In genomic region chr5:143229896-143230675, GRCh38 we compare ENCODE assay signal across 9 cellular contexts.
DNase-seq lines count a peak whose midpoint lies in the region; ATAC-seq and TF ChIP-seq lines count a peak whose summit lies in the region.
"Had no signal": no experiment of that assay in that cellular context is flagged by ENCODE, and none has a peak within 500 bp of the region (broad histone marks: within the 10 kb centered on the region; RNA-seq: fewer than 3 reads in every experiment).

No MANE protein-coding gene starts in this region.

- H3K4me3 ChIP-seq in left ventricle myocardium inferior = no peak overlapping the region
- no peak overlapping the region for H3K4me3 ChIP-seq in endodermal cell (ENCODE audit: low read length)
- H3K4me3 ChIP-seq in retinal pigment epithelial cell (ENCODE audit: low read length) = peak overlapping the region; percentile 20
- no peak overlapping the region for H3K4me3 ChIP-seq in breast epithelium
- H3K4me3 ChIP-seq: cardiac muscle cell had no signal

- H3K4me3 Mint-ChIP-seq in endodermal cell = no peak overlapping the region

- H3K36me3 ChIP-seq in left ventricle myocardium inferior (peaks cover under 1% of the 10 kb centered on the region), endodermal cell (ENCODE audit: control insufficient read depth, insufficient read depth, low read length) (no peaks in the 10 kb centered on the region), breast epithelium (no peaks in the 10 kb centered on the region)
- H3K36me3 ChIP-seq: cardiac muscle cell had no signal

- H3K4me1 Mint-ChIP-seq in endodermal cell = peaks cover 16% of the 10 kb centered on the region

- WGBS in endodermal cell (ENCODE audit: insufficient coverage in 1 of 2, insufficient read length in 1 of 2), 2 experiments = 75% methylated on average over 8 to 10 of the region's 10 CpGs

- H3K27me3 Mint-ChIP-seq in endodermal cell (ENCODE audit: insufficient read depth) = peaks cover 3% of the 10 kb centered on the region

- H3K27ac Mint-ChIP-seq in endodermal cell = no peak overlapping the region

- H3K27me3 ChIP-seq in left ventricle myocardium inferior (ENCODE audit: low read depth) (no peaks in the 10 kb centered on the region), endodermal cell (ENCODE audit: control insufficient read depth, insufficient read depth, low read length, poor library complexity, severe bottlenecking) (no peaks in the 10 kb centered on the region), breast epithelium (no peaks in the 10 kb centered on the region)
- H3K27me3 ChIP-seq: cardiac muscle cell had no signal

- no peaks in the 10 kb centered on the region for H3K9me3 Mint-ChIP-seq in endodermal cell

- TF ChIP-seq CTCF in left ventricle myocardium inferior (IDR thresholded peaks at IDR 0.05; ENCODE audit: borderline replicate concordance) (no peak), endodermal cell (conservative IDR thresholded peaks at IDR 0.05) (no peak), retinal pigment epithelial cell (conservative IDR thresholded peaks at IDR 0.05; ENCODE audit: low read depth, low read length) (no peak), breast epithelium (IDR thresholded peaks at IDR 0.05) (no peak)

- intact Hi-C loops in Right ventricle myocardium superior (cut with DNase I) = no loop called here
- intact Hi-C loops in left ventricle myocardium inferior (cut with micrococcal nuclease) = no loop called here
- intact Hi-C loops in breast epithelium (cut with DNase I; ENCODE audit: low total_unique reads) = no loop called here

- H3K27ac ChIP-seq in left ventricle myocardium inferior (replicated peaks) (no peak overlapping the region), endodermal cell (ENCODE audit: low read depth, low read length) (no peak overlapping the region), breast epithelium (peak overlapping the region in 1 of 2 donors; percentile 50)
- H3K27ac ChIP-seq: cardiac muscle cell had no signal

- H3K4me1 ChIP-seq in left ventricle myocardium inferior = peaks cover 22% of the 10 kb centered on the region
- H3K4me1 ChIP-seq in endodermal cell (ENCODE audit: control insufficient read depth, insufficient read depth, low read length) = peaks cover 4% of the 10 kb centered on the region
- H3K4me1 ChIP-seq in breast epithelium = no peaks in the 10 kb centered on the region

- H3K9ac ChIP-seq in endodermal cell (ENCODE audit: extremely low read depth, low read length, poor library complexity, severe bottlenecking) = no peak overlapping the region

- ATAC-seq in Right ventricle myocardium superior (ENCODE audit: poor library complexity) (peak; percentile 77), HG02759 (IDR thresholded peaks at IDR 0.05; ENCODE audit: unreplicated experiment) (peak; percentile 85)

- DNase-seq in Right ventricle myocardium superior = no peak
- DNase-seq in left ventricle myocardium inferior = no peak
- peak; percentile 76 for DNase-seq in NCI-H69 (lab: John Stamatoyannopoulos, UW)
- DNase-seq in endodermal cell = peak; percentile 66
- peak; percentile 80 for DNase-seq in retinal pigment epithelial cell (ENCODE audit: low read depth)
- DNase-seq in mesenteric fat pad (ENCODE audit: low spot score) = no peak
- DNase-seq in breast epithelium (ENCODE audit: low spot score in 2 of 2) = no peak

- H3K9me3 ChIP-seq in left ventricle myocardium inferior (replicated peaks) (no peaks in the 10 kb centered on the region), endodermal cell (ENCODE audit: control insufficient read depth, low read length) (no peaks in the 10 kb centered on the region), breast epithelium (no peaks in the 10 kb centered on the region)

- H3K36me3 Mint-ChIP-seq in endodermal cell (ENCODE audit: low read depth) = peaks cover 1% of the 10 kb centered on the region

- no peak for TF ChIP-seq POLR2A in breast epithelium (IDR thresholded peaks at IDR 0.05)

Comparison
In these comparisons a context has a peak if more than half of its experiments do, and no peak if none do; other contexts are left out.
1. DNase-seq: peak in NCI-H69 (single experiment), endodermal cell (single experiment) and retinal pigment epithelial cell (single experiment); none in Right ventricle myocardium superior (single experiment), left ventricle myocardium inferior (single experiment), mesenteric fat pad (single experiment) and breast epithelium (0 of 2).